12 cellular contexts compared by ENCODE assay signal in genomic region chr1:160624464-160624863, GRCh38. TPM values are rescaled to one million over a fixed set of nuclear protein-coding genes. Genes with fewer than 3 reads are reported as not detected.
A peak's percentile ranks its signal among the peaks of the same experiment; 100 is the strongest.
DNase-seq lines count a peak whose midpoint lies in the region; ATAC-seq and TF ChIP-seq lines count a peak whose summit lies in the region.
"Had no signal": no experiment of that assay in that cellular context is flagged by ENCODE, and none has a peak within 500 bp of the region (broad histone marks: within the 10 kb centered on the region; RNA-seq: fewer than 3 reads in every experiment).

No MANE protein-coding gene starts in this region.

- peak overlapping the region; percentile 39 for H3K9ac ChIP-seq in OCI-LY1 (ENCODE audit: low read length)

- no peaks in the 10 kb centered on the region for H3K79me2 ChIP-seq in OCI-LY1 (ENCODE audit: insufficient read depth, low read length)

- H3K4me1 ChIP-seq in OCI-LY1 (ENCODE audit: insufficient read depth, low read length, severe bottlenecking), result peaks cover 95% of the 10 kb centered on the region
- peaks cover 0 to 8% (median 0%) of the 10 kb centered on the region in 4 donors for H3K4me1 ChIP-seq in transverse colon
- H3K4me1 ChIP-seq: vagina had no signal

- peaks cover 10% of the 10 kb centered on the region for H3K9me3 Mint-ChIP-seq in activated CD4-positive, alpha-beta T cell treated with anti-CD3 and anti-CD28 coated beads, Interleukin-2, amount 10 ng/mL, durations not matched to agents 7 days and 5 days

- H3K4me1 Mint-ChIP-seq in activated CD4-positive, alpha-beta T cell treated with anti-CD3 and anti-CD28 coated beads, Interleukin-2, amount 10 ng/mL, durations not matched to agents 7 days and 5 days, result peaks cover 92% of the 10 kb centered on the region

- in situ Hi-C loops in transverse colon (cut with MboI; ENCODE audit: low pct_ligation_motif_present in 1 of 4, low pct_unique_long_range_greater_than_20kb in 1 of 4, low sequenced_read_pairs in 3 of 4), result loop anchor here in 1 of 4 donors (25.0 kb wide), 1 partner anchor 187 kb away; no protein-coding TSS in a partner anchor

- intact Hi-C loops in transverse colon (cut with DNase I; ENCODE audit: low total_unique reads), result no loop called here

- H3K27ac ChIP-seq in OCI-LY1 (ENCODE audit: low read depth, low read length, poor library complexity, severe bottlenecking) (peak overlapping the region; percentile 82), transverse colon (peak overlapping the region in 2 of 4 donors; percentile 23 to 36)
- H3K27ac ChIP-seq: vagina had no signal

- no peak for TF ChIP-seq POLR2A in transverse colon (IDR thresholded peaks at IDR 0.05)

- H3K36me3 ChIP-seq in OCI-LY1 (ENCODE audit: insufficient read depth, low read length), result no peaks in the 10 kb centered on the region
- H3K36me3 ChIP-seq in transverse colon, result no peaks in the 10 kb centered on the region
- H3K36me3 ChIP-seq: vagina had no signal

- H3F3A ChIP-seq in OCI-LY1 (ENCODE audit: insufficient read depth, low read length), result 0 out of 2 replicates have a peak, but pooled peaks cover 5% of the 10 kb centered on the region

- H3K27ac Mint-ChIP-seq in activated CD4-positive, alpha-beta T cell treated with anti-CD3 and anti-CD28 coated beads, Interleukin-2, amount 10 ng/mL, durations not matched to agents 7 days and 5 days, result peak overlapping the region; percentile 94

- H3K9me2 ChIP-seq in OCI-LY1 (ENCODE audit: low read depth, low read length), result no peaks in the 10 kb centered on the region

- no peaks in the 10 kb centered on the region for H3K27me3 Mint-ChIP-seq in activated CD4-positive, alpha-beta T cell treated with anti-CD3 and anti-CD28 coated beads, Interleukin-2, amount 10 ng/mL, durations not matched to agents 7 days and 5 days

- 0 out of 2 replicates have a peak overlapping the region, but pooled peaks have one; percentile 4 for H2AFZ ChIP-seq in OCI-LY1 (ENCODE audit: low read length)

- TF ChIP-seq EP300 in transverse colon (IDR thresholded peaks at IDR 0.05; ENCODE audit: low read depth), result no peak

- H3K9me3 ChIP-seq in OCI-LY1 (ENCODE audit: low read length), result no peaks in the 10 kb centered on the region
- H3K9me3 ChIP-seq in transverse colon, result no peaks in the 10 kb centered on the region
- H3K9me3 ChIP-seq: mucosa of descending colon, vagina had no signal

- peaks cover 90% of the 10 kb centered on the region for H3K36me3 Mint-ChIP-seq in activated CD4-positive, alpha-beta T cell treated with anti-CD3 and anti-CD28 coated beads, Interleukin-2, amount 10 ng/mL, durations not matched to agents 7 days and 5 days (ENCODE audit: low read depth)

- TF ChIP-seq CTCF in OCI-LY1 (IDR thresholded peaks at IDR 0.05; ENCODE audit: low read length) (no peak), transverse colon (IDR thresholded peaks at IDR 0.05) (no peak)

- H3K27me3 ChIP-seq in OCI-LY1 (ENCODE audit: insufficient read depth, low read length) (no peaks in the 10 kb centered on the region), transverse colon (no peaks in the 10 kb centered on the region)
- H3K27me3 ChIP-seq: vagina had no signal

- H3K4me3 ChIP-seq in OCI-LY1 (ENCODE audit: low read depth, low read length, poor library complexity, severe bottlenecking) (peak overlapping the region; percentile 17), transverse colon (no peak overlapping the region)
- H3K4me3 ChIP-seq: mucosa of descending colon, vagina had no signal

- DNase-seq in activated CD4-positive, alpha-beta T cell treated with anti-CD3 and anti-CD28 coated beads, Interleukin-2, amount 10 ng/mL, durations not matched to agents 7 days and 5 days, result no peak
- no peak for DNase-seq in activated CD4-positive, alpha-beta T cell treated with anti-CD3 and anti-CD28 coated beads for 48 hours
- DNase-seq in foreskin melanocyte (peak; percentile 95), transverse colon (no peak), 8988T (no peak), NCI-H2227 treated with DMSO at 0.1 percent for 48 hours (lab: John Stamatoyannopoulos, UW) (no peak)
- DNase-seq: mucosa of descending colon had no signal

- POLR2A ChIA-PET in activated CD4-positive, alpha-beta T cell treated with anti-CD3 and anti-CD28 coated beads, Interleukin-2, amount 10 ng/mL, durations not matched to agents 7 days and 5 days (lab: Charles Lee), result no interaction called here

- peak; percentile 25 for ATAC-seq in GM21390 (IDR thresholded peaks at IDR 0.05; ENCODE audit: unreplicated experiment)

- CTCF ChIA-PET in activated CD4-positive, alpha-beta T cell treated with anti-CD3 and anti-CD28 coated beads, Interleukin-2, amount 10 ng/mL, durations not matched to agents 7 days and 5 days (lab: Charles Lee), result interaction anchor here (1.0 to 1.1 kb wide), 4 partner anchors 16 to 144 kb away, joined by 3 to 4 read pairs (median 4); no protein-coding TSS in a partner anchor

- H3K4me3 Mint-ChIP-seq in activated CD4-positive, alpha-beta T cell treated with anti-CD3 and anti-CD28 coated beads, Interleukin-2, amount 10 ng/mL, durations not matched to agents 7 days and 5 days, result no peak overlapping the region

- 61 to 71% methylated on average over 3 of the region's 3 CpGs for WGBS in transverse colon (ENCODE audit: low coverage in 1 of 2), 2 donors

- H3K4me2 ChIP-seq in OCI-LY1 (ENCODE audit: low read length), result peak overlapping the region; percentile 52

- H4K20me1 ChIP-seq in OCI-LY1 (ENCODE audit: insufficient read depth, low read length), result no peaks in the 10 kb centered on the region

RNA-seq across cellular contexts. Expression of gene SLAMF1, which starts 22.4 kb away (rescaled TPM):
- total RNA-seq in activated CD4-positive, alpha-beta T cell treated with anti-CD3 and anti-CD28 coated beads, Interleukin-2, amount 10 ng/mL, durations not matched to agents 7 days and 5 days, result 10 to 100 TPM; 70.4 to 70.6 TPM
- total RNA-seq in transverse colon, result 1 to 10 TPM in 3 of 4 donors, not detected in 1; 1.1 to 3.3 (median 3.2) TPM
- total RNA-seq: fibroblast of villous mesenchyme had no signal

RNA-seq across cellular contexts. Expression of gene CD84, which starts 45.2 kb away (rescaled TPM):
- total RNA-seq in activated CD4-positive, alpha-beta T cell treated with anti-CD3 and anti-CD28 coated beads, Interleukin-2, amount 10 ng/mL, durations not matched to agents 7 days and 5 days, result 10 to 100 TPM; 14.7 to 16.2 TPM
- 1 to 10 TPM; 1.4 to 8.6 (median 5.8) TPM for total RNA-seq in transverse colon
- total RNA-seq: A673, fibroblast of villous mesenchyme had no signal

Comparison
In these comparisons a context has a peak if more than half of its experiments do, and no peak if none do; other contexts are left out.
1. RNA of gene SLAMF1, which starts 22.4 kb away (total RNA-seq): 70.4 to 70.6 TPM in activated CD4-positive, alpha-beta T cell treated with anti-CD3 and anti-CD28 coated beads, Interleukin-2, amount 10 ng/mL, durations not matched to agents 7 days and 5 days; 1.1 to 3.3 TPM in transverse colon; every median in the first group is over 10 times any median in the second.